ENCODE assay signal across 8 cellular contexts in genomic region chr2:111897630-111897923, GRCh38. TPM values are rescaled to one million over a fixed set of nuclear protein-coding genes. Genes with fewer than 3 reads are reported as not detected.
DNase-seq lines count a peak whose midpoint lies in the region; ATAC-seq and TF ChIP-seq lines count a peak whose summit lies in the region.

No MANE protein-coding gene starts in this region.

- H3K4me2 ChIP-seq in fibroblast of lung (ENCODE audit: extremely low read depth, insufficient read depth, low read length), result peak overlapping the region; percentile 95

- TF ChIP-seq POLR2A in gastrocnemius medialis (IDR thresholded peaks at IDR 0.05), result no peak

- CTCF ChIA-PET in Panc1 (lab: Charles Lee), result no interaction called here

- no peaks in the 10 kb centered on the region for H3K36me3 ChIP-seq in Panc1 (ENCODE audit: control insufficient read depth, insufficient read depth, low read length)
- no peaks in the 10 kb centered on the region for H3K36me3 ChIP-seq in fibroblast of lung (ENCODE audit: control insufficient read depth, insufficient read depth, low read length)
- H3K36me3 ChIP-seq in gastrocnemius medialis, result no peaks in the 10 kb centered on the region

- POLR2A ChIA-PET in Panc1 (lab: Charles Lee), result no interaction called here

- H3K9me3 ChIP-seq in Panc1 (ENCODE audit: control insufficient read depth, insufficient read depth, low read depth, low read length) (no peaks in the 10 kb centered on the region), fibroblast of lung (ENCODE audit: control insufficient read depth, insufficient read depth, low read depth, low read length) (no peaks in the 10 kb centered on the region), gastrocnemius medialis (no peaks in the 10 kb centered on the region)

- no peak for DNase-seq in Panc1 (ENCODE audit: low read depth, low spot score)
- no peak for DNase-seq in fibroblast of lung (ENCODE audit: low read depth in 2 of 2)
- no peak for DNase-seq in gastrocnemius medialis
- DNase-seq in ureter (ENCODE audit: low spot score), result no peak
- no peak for DNase-seq in OCI-M1 (lab: John Stamatoyannopoulos, UW)
- DNase-seq in cortex of kidney (lab: John Stamatoyannopoulos, UW), result no peak

- in situ Hi-C loops in Panc1 (cut with HindIII; ENCODE audit: low pct_unique_long_range_greater_than_20kb, low sequenced_read_pairs) (no loop called here), gastrocnemius medialis (cut with MboI; ENCODE audit: low sequenced_read_pairs in 4 of 4) (loop anchor here in 1 of 4 donors (25.0 kb wide), 1 partner anchor 365 kb away; the partner anchor contains the start of gene ZC3H8)

- no peaks in the 10 kb centered on the region for H3K79me2 ChIP-seq in fibroblast of lung (ENCODE audit: control insufficient read depth, insufficient read depth, low read length)

- no peak for TF ChIP-seq CTCF in Panc1 (IDR thresholded peaks at IDR 0.05)
- TF ChIP-seq CTCF in fibroblast of lung (conservative IDR thresholded peaks at IDR 0.05 in 1 of 2, IDR thresholded peaks at IDR 0.05 in 1 of 2; ENCODE audit: low read depth in 1 of 2, low read length in 2 of 2), result no peak
- TF ChIP-seq CTCF in gastrocnemius medialis (IDR thresholded peaks at IDR 0.05 in 4 of 5, conservative IDR thresholded peaks at IDR 0.05 in 1 of 5), result no peak

- H3K4me3 ChIP-seq in Panc1 (ENCODE audit: low read depth in 2 of 2, low read length in 2 of 2), result peak overlapping the region; percentile 54 to 78
- H3K4me3 ChIP-seq in fibroblast of lung (replicated peaks in 1 of 4; ENCODE audit: control extremely low read depth in 1 of 4, insufficient read depth in 1 of 4, low read depth in 3 of 4, low read length in 4 of 4), result peak overlapping the region; percentile 47 to 72 (median 64)
- H3K4me3 ChIP-seq in gastrocnemius medialis, result peak overlapping the region; percentile 68 to 77 (median 72)

- H3K4me1 ChIP-seq in Panc1 (ENCODE audit: control insufficient read depth, insufficient read depth, low read length) (peaks cover 16% of the 10 kb centered on the region), fibroblast of lung (ENCODE audit: control insufficient read depth, extremely low read depth, insufficient read depth, low read length) (peaks cover 2% of the 10 kb centered on the region), gastrocnemius medialis (peaks cover 0 to 9% of the 10 kb centered on the region in 2 donors)

- no peaks in the 10 kb centered on the region for H4K20me1 ChIP-seq in fibroblast of lung (ENCODE audit: control insufficient read depth, extremely low read depth, insufficient read depth, low read length)

- ATAC-seq in GM19463 (IDR thresholded peaks at IDR 0.05; ENCODE audit: unreplicated experiment) (peak; percentile 31), Panc1 (peak; percentile 29; the same call in 1 of the 2 replicates), gastrocnemius medialis (no peak), HG02610 (IDR thresholded peaks at IDR 0.05; ENCODE audit: unreplicated experiment) (no peak)

- BruUV-seq in Panc1 (replicated peaks; lab: Mats Ljungman, UMichigan), result no TSS peak

- H3K27me3 ChIP-seq in Panc1 (ENCODE audit: control insufficient read depth, insufficient read depth, low read length), result no peaks in the 10 kb centered on the region
- peaks cover 8% of the 10 kb centered on the region for H3K27me3 ChIP-seq in fibroblast of lung (ENCODE audit: control insufficient read depth, insufficient read depth, low read length)
- H3K27me3 ChIP-seq in gastrocnemius medialis, result peaks cover 10 to 28% (median 12%) of the 10 kb centered on the region in 3 donors

- H3K27ac ChIP-seq in Panc1 (ENCODE audit: low read length), result peak overlapping the region; percentile 84
- no peak overlapping the region for H3K27ac ChIP-seq in fibroblast of lung (ENCODE audit: insufficient read depth, low read length)
- peak overlapping the region; percentile 55 to 81 (median 68) for H3K27ac ChIP-seq in gastrocnemius medialis

- intact Hi-C loops in Panc1 (cut with micrococcal nuclease; ENCODE audit: unreplicated experiment), result no loop called here
- intact Hi-C loops in gastrocnemius medialis (cut with DNase I; ENCODE audit: low total_unique reads), result loop anchor here (10.0 kb wide), 1 partner anchor 377 kb away; the partner anchor contains the start of gene ZC3H6

- H3K9ac ChIP-seq in fibroblast of lung (ENCODE audit: insufficient read depth, low read length), result no peak overlapping the region

- peak overlapping the region; percentile 78 for H2AFZ ChIP-seq in fibroblast of lung (ENCODE audit: low read length)

RNA-seq across cellular contexts. Expression of gene MERTK, which starts 0.8 kb away (rescaled TPM):
- total RNA-seq in Panc1 (2021; ENCODE audit: unreplicated experiment) (14.5 TPM), fibroblast of lung (1.8 and 6.6 TPM in 2 replicates), gastrocnemius medialis (1 to 10 TPM; 2.4 to 5.7 (median 3.7) TPM), ureter (33.5 TPM)
- 7.4 TPM for polyA plus RNA-seq in Panc1 (2012; ENCODE audit: insufficient read length)
- polyA plus RNA-seq in fibroblast of lung, result 0.34 and 0.71 TPM in 2 replicates
- 0.21 and 0.62 TPM in 2 replicates for polyA plus RNA-seq in fibroblast of lung (2012)
- polyA minus RNA-seq in fibroblast of lung (ENCODE audit: low replicate concordance), result 0.59 and 0.82 TPM in 2 replicates

RNA-seq across cellular contexts. Expression of gene ANAPC1, which starts 13.6 kb away (rescaled TPM):
- total RNA-seq in Panc1 (2021; ENCODE audit: unreplicated experiment) (75.1 TPM), fibroblast of lung (42.1 and 46.1 TPM in 2 replicates), gastrocnemius medialis (10 to 100 TPM; 28.3 to 33.9 (median 30.8) TPM), ureter (69.2 TPM)
- polyA plus RNA-seq in Panc1 (2012; ENCODE audit: insufficient read length), result 31.7 TPM
- 19.6 and 26.9 TPM in 2 replicates for polyA plus RNA-seq in fibroblast of lung
- 11.2 and 14.9 TPM in 2 replicates for polyA plus RNA-seq in fibroblast of lung (2012)
- polyA minus RNA-seq in fibroblast of lung (ENCODE audit: low replicate concordance), result 15.5 and 58.7 TPM in 2 replicates

Comparison
In these comparisons a context has a peak if more than half of its experiments do, and no peak if none do; other contexts are left out.
1. ATAC-seq: peak in GM19463 (single experiment) and Panc1 (single experiment); none in gastrocnemius medialis (0 of 2) and HG02610 (single experiment).
2. Peak in every context shown above with its lines, with median percentiles within 50 percentile points of each other: H3K4me3 ChIP-seq.